Comparison of ENCODE assay signal across 13 cellular contexts in the genomic region with DNA sequence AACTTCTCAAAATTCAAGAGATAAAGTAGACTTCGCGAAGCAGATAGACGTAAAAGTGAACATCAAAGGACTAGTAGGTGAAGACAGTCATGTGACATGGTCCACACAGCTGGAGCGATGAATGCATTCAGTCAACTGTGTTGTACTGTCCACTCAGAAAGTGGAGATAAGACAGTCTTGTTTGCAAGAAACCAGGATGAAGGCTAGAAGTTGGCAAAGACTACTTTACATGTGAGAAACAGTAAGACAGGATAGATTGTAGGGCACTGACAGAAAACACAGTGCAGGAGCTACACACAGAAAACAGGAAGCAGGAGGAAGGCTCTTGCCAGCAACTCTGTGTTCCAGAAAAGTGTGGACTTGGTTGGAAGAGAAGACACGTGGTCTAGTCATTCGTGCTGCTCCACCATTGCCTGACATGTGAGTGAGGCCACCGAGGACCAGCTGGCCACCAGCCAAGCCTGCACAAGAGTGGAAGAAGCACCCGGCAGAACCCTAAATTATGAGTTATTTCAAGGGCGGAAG.
DNase-seq lines count a peak whose midpoint lies in the region; ATAC-seq and TF ChIP-seq lines count a peak whose summit lies in the region.
"Had no signal": no experiment of that assay in that cellular context is flagged by ENCODE, and none has a peak within 500 bp of the region (broad histone marks: within the 10 kb centered on the region; RNA-seq: fewer than 3 reads in every experiment).

No MANE protein-coding gene starts in this region.

- ATAC-seq in SK-N-SH treated with all-trans-retinoic acid at 6 μM for 48 hours (peak; percentile 42), heart right ventricle (peak in 5 of 8 donors; percentile 30 to 46 (median 40)), HG03460 (IDR thresholded peaks at IDR 0.05; ENCODE audit: unreplicated experiment) (no peak)

- intact Hi-C loops in MCF 10A (cut with micrococcal nuclease) (no loop called here), breast epithelium (cut with DNase I; ENCODE audit: low total_unique reads) (no loop called here), heart right ventricle (cut with DNase I) (no loop called here), uterus (cut with DNase I; ENCODE audit: low total_unique reads) (no loop called here)

- peak; percentile 29 for DNase-seq in MCF 10A (ENCODE audit: unreplicated experiment)
- no peak for DNase-seq in breast epithelium (ENCODE audit: low spot score in 2 of 2)
- DNase-seq in heart right ventricle = peak; percentile 24 to 36
- no peak for DNase-seq in uterus
- no peak for DNase-seq in activated naive CD4-positive, alpha-beta T cell (lab: John Stamatoyannopoulos, UW)
- DNase-seq: activated CD4-positive, CD25-positive, alpha-beta regulatory T cell; aorta; naive B cell had no signal

- CTCF ChIA-PET in MCF 10A (lab: Yijun Ruan, JAX) = interaction anchor here (0.7 to 1.2 kb wide), 2 partner anchors 18 to 944 kb away, joined by 3 to 4 read pairs; no protein-coding TSS in a partner anchor

- no peaks in the 10 kb centered on the region for H3K9me3 Mint-ChIP-seq in MCF 10A (ENCODE audit: unreplicated experiment)

- H3K27me3 Mint-ChIP-seq in MCF 10A (ENCODE audit: insufficient read depth, unreplicated experiment) = no peaks in the 10 kb centered on the region
- H3K27me3 Mint-ChIP-seq: naive B cell had no signal

- H3K36me3 ChIP-seq in breast epithelium (no peaks in the 10 kb centered on the region), heart right ventricle (peaks cover 0 to 22% (median 0%) of the 10 kb centered on the region in 9 donors), subcutaneous abdominal adipose tissue (ENCODE audit: control insufficient read depth in 5 of 5, insufficient read depth in 5 of 5, low read length in 5 of 5) (peaks cover 0 to 16% (median 6%) of the 10 kb centered on the region in 5 donors), uterus (no peaks in the 10 kb centered on the region)

- WGBS in heart right ventricle, 2 donors = 45 to 50% methylated on average over 9 of the region's 9 CpGs

- H3K9me3 ChIP-seq in breast epithelium = no peaks in the 10 kb centered on the region
- no peaks in the 10 kb centered on the region for H3K9me3 ChIP-seq in heart right ventricle
- H3K9me3 ChIP-seq in subcutaneous abdominal adipose tissue (ENCODE audit: control insufficient read depth in 5 of 5, low read length in 5 of 5) = no peaks in the 10 kb centered on the region
- H3K9me3 ChIP-seq in uterus = no peaks in the 10 kb centered on the region
- H3K9me3 ChIP-seq: tibial nerve had no signal

- H3K4me3 ChIP-seq in breast epithelium = no peak overlapping the region
- no peak overlapping the region for H3K4me3 ChIP-seq in heart right ventricle
- no peak overlapping the region for H3K4me3 ChIP-seq in subcutaneous abdominal adipose tissue (ENCODE audit: low read depth in 1 of 5, low read length in 5 of 5)
- H3K4me3 ChIP-seq in uterus = no peak overlapping the region
- H3K4me3 ChIP-seq: tibial nerve had no signal

- no peak overlapping the region for H3K9ac ChIP-seq in subcutaneous abdominal adipose tissue (ENCODE audit: low read length in 5 of 5)
- H3K9ac ChIP-seq: KMS-11 had no signal

- H3K4me3 Mint-ChIP-seq in MCF 10A (ENCODE audit: unreplicated experiment) = no peak overlapping the region
- H3K4me3 Mint-ChIP-seq: naive B cell had no signal

- no peaks in the 10 kb centered on the region for H3K27me3 ChIP-seq in breast epithelium
- H3K27me3 ChIP-seq in heart right ventricle = no peaks in the 10 kb centered on the region
- H3K27me3 ChIP-seq in subcutaneous abdominal adipose tissue (ENCODE audit: control insufficient read depth in 5 of 5, insufficient read depth in 4 of 5, low read length in 5 of 5) = peaks cover 0 to 2% (median 0%) of the 10 kb centered on the region in 5 donors
- H3K27me3 ChIP-seq in uterus = no peaks in the 10 kb centered on the region
- H3K27me3 ChIP-seq: tibial nerve had no signal

- H3K27ac Mint-ChIP-seq in MCF 10A (ENCODE audit: low read depth, unreplicated experiment) = no peak overlapping the region
- H3K27ac Mint-ChIP-seq: naive B cell had no signal

- H3K27ac ChIP-seq in breast epithelium = no peak overlapping the region
- H3K27ac ChIP-seq in heart right ventricle = no peak overlapping the region
- H3K27ac ChIP-seq in subcutaneous abdominal adipose tissue (ENCODE audit: low read depth, low read length) = peak overlapping the region; percentile 4
- no peak overlapping the region for H3K27ac ChIP-seq in uterus
- H3K27ac ChIP-seq: KMS-11, tibial nerve had no signal

- TF ChIP-seq CTCF in MCF 10A (IDR thresholded peaks at IDR 0.05; ENCODE audit: unreplicated experiment) = no peak
- TF ChIP-seq CTCF in breast epithelium (IDR thresholded peaks at IDR 0.05) = no peak
- TF ChIP-seq CTCF in heart right ventricle (IDR thresholded peaks at IDR 0.05) = no peak
- no peak for TF ChIP-seq CTCF in uterus (IDR thresholded peaks at IDR 0.05)

- H3K36me3 Mint-ChIP-seq in MCF 10A (ENCODE audit: insufficient read depth, unreplicated experiment) = peaks cover 37% of the 10 kb centered on the region
- H3K36me3 Mint-ChIP-seq: naive B cell had no signal

- H3K4me1 Mint-ChIP-seq in MCF 10A (ENCODE audit: insufficient read depth, unreplicated experiment) = peaks cover 27% of the 10 kb centered on the region
- H3K4me1 Mint-ChIP-seq: naive B cell had no signal

- TF ChIP-seq POLR2A in breast epithelium (IDR thresholded peaks at IDR 0.05) (no peak), uterus (IDR thresholded peaks at IDR 0.05) (no peak)

- BruUV-seq in MCF 10A (replicated peaks; lab: Mats Ljungman, UMichigan) = no TSS peak

- POLR2A ChIA-PET in MCF 10A (lab: Yijun Ruan, JAX) = interaction anchor here (1.0 to 1.6 kb wide), 4 partner anchors 23 to 81 kb away, joined by 3 to 6 read pairs (median 4); no protein-coding TSS in a partner anchor

- H3K4me1 ChIP-seq in breast epithelium (no peaks in the 10 kb centered on the region), heart right ventricle (peaks cover 0 to 20% (median 5%) of the 10 kb centered on the region in 9 donors), subcutaneous abdominal adipose tissue (ENCODE audit: control insufficient read depth in 5 of 5, insufficient read depth in 5 of 5, low read length in 5 of 5) (peaks cover 0 to 17% (median 9%) of the 10 kb centered on the region in 5 donors), uterus (no peaks in the 10 kb centered on the region)

TF ChIP-seq in SK-N-SH treated with all-trans-retinoic acid at 6 μM for 48 hours, 23 proteins besides CTCF, POLR2A, EP300 and RAD21:
- TF ChIP-seq ISL1 (CRISPR knock-in tag; IDR thresholded peaks at IDR 0.05) (no peak), PPARA (CRISPR knock-in tag; IDR thresholded peaks at IDR 0.05; ENCODE audit: borderline replicate concordance) (no peak), RARB (CRISPR knock-in tag; IDR thresholded peaks at IDR 0.05) (no peak), ZC3H10 (CRISPR knock-in tag; IDR thresholded peaks at IDR 0.05) (no peak), ZNF8 (CRISPR knock-in tag; IDR thresholded peaks at IDR 0.05) (no peak)

Comparison
In these comparisons a context has a peak if more than half of its experiments do, and no peak if none do; other contexts are left out.
1. DNase-seq: peak in MCF 10A (single experiment) and heart right ventricle (2 of 2); none in breast epithelium (0 of 2), uterus (0 of 2) and activated naive CD4-positive, alpha-beta T cell (0 of 4).